In genomic region chr11:6618117-6619020, GRCh38 we compare ENCODE assay signal across 8 cellular contexts. TPM values are rescaled to one million over a fixed set of nuclear protein-coding genes. Genes with fewer than 3 reads are reported as not detected.
DNase-seq lines count a peak whose midpoint lies in the region; ATAC-seq and TF ChIP-seq lines count a peak whose summit lies in the region.

No MANE protein-coding gene starts in this region.

- H3K4me2 ChIP-seq in neuronal stem cell (ENCODE audit: insufficient read depth, low read length, poor library complexity, severe bottlenecking), result peak overlapping the region; percentile 91

- H3K27ac ChIP-seq in neuronal stem cell (replicated peaks; ENCODE audit: low read length), result no peak overlapping the region
- peak overlapping the region; percentile 88 to 97 (median 94) for H3K27ac ChIP-seq in upper lobe of left lung

- no peaks in the 10 kb centered on the region for H3K27me3 ChIP-seq in NT2/D1 (ENCODE audit: insufficient read depth, insufficient read length)
- H3K27me3 ChIP-seq in neuronal stem cell (ENCODE audit: control insufficient read depth in 3 of 3, insufficient read depth in 3 of 3, low read depth in 1 of 3, low read length in 3 of 3), result no peaks in the 10 kb centered on the region
- no peaks in the 10 kb centered on the region for H3K27me3 ChIP-seq in upper lobe of left lung

- H2AK5ac ChIP-seq in neuronal stem cell (ENCODE audit: low read depth, low read length), result peak overlapping the region; percentile 50

- peak; percentile 58 to 64 for ATAC-seq in activated T-cell treated with anti-CD3 and anti-CD28 coated beads, Interleukin-2, amount 50 U/mL, for 72 hours (replicated peaks in 1 of 2)
- ATAC-seq in upper lobe of left lung (ENCODE audit: low FRiP score in 2 of 2), result peak; percentile 35 to 54

- peak in 1 of 4 donors; percentile 53 for TF ChIP-seq POLR2A in upper lobe of left lung (IDR thresholded peaks at IDR 0.05)

- peak overlapping the region; percentile 75 for H4K8ac ChIP-seq in neuronal stem cell (ENCODE audit: low read depth, low read length)

- peaks cover 6% of the 10 kb centered on the region for H3K4me1 Mint-ChIP-seq in activated T-cell treated with anti-CD3 and anti-CD28 coated beads, Interleukin-2, amount 50 U/mL, for 72 hours (ENCODE audit: low read depth)

- H3K9me3 Mint-ChIP-seq in activated T-cell treated with anti-CD3 and anti-CD28 coated beads, Interleukin-2, amount 50 U/mL, for 72 hours, result no peaks in the 10 kb centered on the region

- H3K9ac ChIP-seq in NT2/D1 (ENCODE audit: insufficient read length, low read depth) (peak overlapping the region; percentile 94), neuronal stem cell (ENCODE audit: low read depth, low read length, poor library complexity) (peak overlapping the region; percentile 81)

- H3K27me3 Mint-ChIP-seq in activated T-cell treated with anti-CD3 and anti-CD28 coated beads, Interleukin-2, amount 50 U/mL, for 72 hours (ENCODE audit: low read depth), result no peaks in the 10 kb centered on the region

- H3K27ac Mint-ChIP-seq in activated T-cell treated with anti-CD3 and anti-CD28 coated beads, Interleukin-2, amount 50 U/mL, for 72 hours, result no peak overlapping the region

- H3K18ac ChIP-seq in neuronal stem cell (ENCODE audit: low read length), result no peak overlapping the region

- no peak overlapping the region for H3K4me3 Mint-ChIP-seq in activated T-cell treated with anti-CD3 and anti-CD28 coated beads, Interleukin-2, amount 50 U/mL, for 72 hours

- no peak overlapping the region for H3K14ac ChIP-seq in neuronal stem cell (ENCODE audit: low read length)

- H3K36me3 Mint-ChIP-seq in activated T-cell treated with anti-CD3 and anti-CD28 coated beads, Interleukin-2, amount 50 U/mL, for 72 hours (ENCODE audit: insufficient read depth in 2 of 2), result peaks cover 2 to 10% of the 10 kb centered on the region in 2 donors

- H3K23ac ChIP-seq in neuronal stem cell (ENCODE audit: low read depth, low read length, poor library complexity), result no peak overlapping the region

- TF ChIP-seq EP300 in upper lobe of left lung (IDR thresholded peaks at IDR 0.05), result no peak

- TF ChIP-seq CTCF in upper lobe of left lung (IDR thresholded peaks at IDR 0.05), result no peak

- H3K4me3 ChIP-seq in NT2/D1 (ENCODE audit: insufficient read length, low read depth) (peak overlapping the region; percentile 97), neuronal stem cell (ENCODE audit: low read length in 2 of 2) (peak overlapping the region; percentile 62 to 79), upper lobe of left lung (peak overlapping the region; percentile 68 to 88 (median 78))

- no peak overlapping the region for H3K4ac ChIP-seq in neuronal stem cell (ENCODE audit: low read length)

- DNase-seq in NCI-H82 (lab: John Stamatoyannopoulos, UW) (peak; percentile 40), NCI-H82 treated with DMSO at 0.1 percent for 48 hours (lab: John Stamatoyannopoulos, UW; ENCODE audit: unreplicated experiment) (no peak), NT2/D1 (ENCODE audit: low read depth, low spot score) (no peak), fibroblast of peridontal ligament (ENCODE audit: extremely low read depth) (peak; percentile 84), neuronal stem cell (ENCODE audit: low spot score) (no peak), upper lobe of left lung (peak in 1 of 2 donors; percentile 80), NCI-H187 (lab: John Stamatoyannopoulos, UW) (no peak)
- DNase-seq in activated T-cell treated with anti-CD3 and anti-CD28 coated beads, Interleukin-2, amount 50 U/mL, for 72 hours, result peak; percentile 64 to 73

- H3K79me1 ChIP-seq in neuronal stem cell (ENCODE audit: low read depth, low read length), result peaks cover 3% of the 10 kb centered on the region

- H2AFZ ChIP-seq in neuronal stem cell (ENCODE audit: low read length), result peak overlapping the region; percentile 87

- no peak overlapping the region for H2BK120ac ChIP-seq in neuronal stem cell (ENCODE audit: low read depth, low read length)

- H3K36me3 ChIP-seq in NT2/D1 (ENCODE audit: insufficient read depth, insufficient read length, low read length), result peaks cover 55% of the 10 kb centered on the region
- H3K36me3 ChIP-seq in neuronal stem cell (replicated peaks in 1 of 2; ENCODE audit: control insufficient read depth in 2 of 2, insufficient read depth in 2 of 2, low read length in 2 of 2), result peaks cover 3 to 34% of the 10 kb centered on the region in 2 donors
- H3K36me3 ChIP-seq in upper lobe of left lung, result peaks cover 0 to 31% (median 16%) of the 10 kb centered on the region in 4 donors

- no peak overlapping the region for H2BK5ac ChIP-seq in neuronal stem cell (ENCODE audit: low read length)

- H3K9me3 ChIP-seq in NT2/D1 (ENCODE audit: insufficient read depth, low read length) (no peaks in the 10 kb centered on the region), neuronal stem cell (replicated peaks in 1 of 2; ENCODE audit: control insufficient read depth in 2 of 2, insufficient read depth in 1 of 2, low read depth in 1 of 2, low read length in 2 of 2) (no peaks in the 10 kb centered on the region), upper lobe of left lung (no peaks in the 10 kb centered on the region)

- WGBS in neuronal stem cell (ENCODE audit: extremely low coverage in 2 of 2, insufficient read length in 2 of 2, insufficient replicate concordance in 1 of 2), 2 donors, result no CpG with 5 or more reads among the region's 15 CpGs
- 9 to 12% methylated on average over 13 to 15 of the region's 15 CpGs for WGBS in upper lobe of left lung, 2 donors

- H3K4me1 ChIP-seq in NT2/D1 (ENCODE audit: insufficient read depth, insufficient read length), result peaks cover 3% of the 10 kb centered on the region
- H3K4me1 ChIP-seq in neuronal stem cell (ENCODE audit: control insufficient read depth in 2 of 2, insufficient read depth in 1 of 2, low read depth in 1 of 2, low read length in 2 of 2), result peaks cover 4 to 8% of the 10 kb centered on the region in 2 donors
- peaks cover 17 to 32% (median 28%) of the 10 kb centered on the region in 4 donors for H3K4me1 ChIP-seq in upper lobe of left lung

- H2BK12ac ChIP-seq in neuronal stem cell (ENCODE audit: low read length), result no peak overlapping the region

- H2BK15ac ChIP-seq in neuronal stem cell (ENCODE audit: low read length), result no peak overlapping the region

- H4K91ac ChIP-seq in neuronal stem cell (ENCODE audit: low read depth, low read length, poor library complexity), result no peak overlapping the region

RNA-seq across cellular contexts. Expression of gene TPP1, which starts 0.9 kb away (rescaled TPM):
- 10 to 100 TPM; 56.0 to 62.1 TPM for total RNA-seq in activated T-cell treated with anti-CD3 and anti-CD28 coated beads, Interleukin-2, amount 50 U/mL, for 72 hours
- 47.2 TPM for polyA plus RNA-seq in neuronal stem cell (2013, experiment 1 of 2)
- 47.6 TPM for polyA plus RNA-seq in neuronal stem cell (2013, experiment 2 of 2)
- total RNA-seq in upper lobe of left lung, result 100 to 1,000 TPM in 4 of 6 donors, 10 to 100 TPM in 2; 71.6 to 240 (median 145) TPM

RNA-seq across cellular contexts. Expression of gene TAF10, which starts 6.4 kb away (rescaled TPM):
- total RNA-seq in activated T-cell treated with anti-CD3 and anti-CD28 coated beads, Interleukin-2, amount 50 U/mL, for 72 hours, result 100 to 1,000 TPM; 108 to 123 TPM
- polyA plus RNA-seq in neuronal stem cell (2013, experiment 1 of 2), result 283 TPM
- polyA plus RNA-seq in neuronal stem cell (2013, experiment 2 of 2), result 282 TPM
- total RNA-seq in upper lobe of left lung, result 100 to 1,000 TPM in 3 of 6 donors, 10 to 100 TPM in 3; 60.8 to 153 (median 96.5) TPM

RNA-seq across cellular contexts. Expression of gene ILK, which starts 14.8 kb away (rescaled TPM):
- total RNA-seq in activated T-cell treated with anti-CD3 and anti-CD28 coated beads, Interleukin-2, amount 50 U/mL, for 72 hours, result 100 to 1,000 TPM; 114 to 118 TPM
- 96.9 TPM for polyA plus RNA-seq in neuronal stem cell (2013, experiment 1 of 2)
- 95.8 TPM for polyA plus RNA-seq in neuronal stem cell (2013, experiment 2 of 2)
- 100 to 1,000 TPM; 130 to 191 (median 146) TPM for total RNA-seq in upper lobe of left lung

RNA-seq across cellular contexts. Expression of gene RRP8, which starts 15.0 kb away (rescaled TPM):
- total RNA-seq in activated T-cell treated with anti-CD3 and anti-CD28 coated beads, Interleukin-2, amount 50 U/mL, for 72 hours, result 10 to 100 TPM; 25.0 to 31.5 TPM
- 19.8 TPM for polyA plus RNA-seq in neuronal stem cell (2013, experiment 1 of 2)
- polyA plus RNA-seq in neuronal stem cell (2013, experiment 2 of 2), result 18.9 TPM
- 10 to 100 TPM; 13.4 to 25.2 (median 22.1) TPM for total RNA-seq in upper lobe of left lung

RNA-seq across cellular contexts. Expression of gene DCHS1, which starts 37.2 kb away (rescaled TPM):
- 1 to 10 TPM; 2.1 to 2.9 TPM for total RNA-seq in activated T-cell treated with anti-CD3 and anti-CD28 coated beads, Interleukin-2, amount 50 U/mL, for 72 hours
- polyA plus RNA-seq in neuronal stem cell (2013, experiment 1 of 2), result 4.5 TPM
- 4.4 TPM for polyA plus RNA-seq in neuronal stem cell (2013, experiment 2 of 2)
- total RNA-seq in upper lobe of left lung, result 10 to 100 TPM in 4 of 6 donors, 1 to 10 TPM in 2; 9.2 to 32.2 (median 12.8) TPM

Comparison
In these comparisons a context has a peak if more than half of its experiments do, and no peak if none do; other contexts are left out.
1. DNase-seq: peak in NCI-H82 (single experiment), activated T-cell treated with anti-CD3 and anti-CD28 coated beads, Interleukin-2, amount 50 U/mL, for 72 hours (2 of 2) and fibroblast of peridontal ligament (single experiment); none in NCI-H82 treated with DMSO at 0.1 percent for 48 hours (single experiment), NT2/D1 (single experiment), neuronal stem cell (single experiment) and NCI-H187 (0 of 2).
2. Peak in every context shown above with its lines, with median percentiles within 50 percentile points of each other: H3K4me3 ChIP-seq.